ENCODE assay signal across 13 cellular contexts in the genomic region with DNA sequence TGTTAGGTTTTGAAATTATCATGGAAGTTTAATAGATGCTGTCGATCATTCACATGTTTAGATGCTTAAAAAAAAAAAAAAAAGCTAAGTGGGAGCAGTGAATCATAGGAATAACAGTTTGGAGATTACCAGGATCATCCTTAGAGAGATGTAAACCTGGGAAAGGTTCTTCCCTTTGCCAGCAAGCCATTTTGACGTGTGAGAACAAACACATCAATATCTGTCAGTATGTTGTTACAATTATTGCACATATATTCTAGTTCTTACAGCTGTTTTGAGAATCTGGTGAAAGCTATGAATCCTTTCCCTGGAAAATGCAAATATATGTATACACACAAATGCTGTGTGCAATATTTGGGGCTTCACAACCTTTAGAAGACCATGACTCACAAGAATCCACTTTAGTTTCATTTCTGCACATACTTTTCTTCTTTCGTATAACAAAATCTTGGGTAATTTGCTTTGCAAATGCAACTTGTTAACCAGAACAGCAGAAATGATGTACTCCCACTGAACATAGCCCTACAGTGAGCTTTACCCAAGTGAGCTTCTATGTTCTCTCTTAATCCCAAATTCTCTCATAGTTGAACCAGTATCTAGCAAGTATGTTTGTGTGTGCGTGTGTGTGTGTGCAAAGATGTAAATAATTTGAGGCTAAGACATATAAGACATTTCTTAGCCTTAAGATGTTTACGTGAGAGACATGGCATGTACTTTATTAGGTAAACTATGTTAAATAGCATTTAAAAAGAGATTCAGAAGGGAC. TPM values are rescaled to one million over a fixed set of nuclear protein-coding genes. Genes with fewer than 3 reads are reported as not detected.
DNase-seq lines count a peak whose midpoint lies in the region; ATAC-seq and TF ChIP-seq lines count a peak whose summit lies in the region.
"Had no signal": no experiment of that assay in that cellular context is flagged by ENCODE, and none has a peak within 500 bp of the region (broad histone marks: within the 10 kb centered on the region; RNA-seq: fewer than 3 reads in every experiment).

No MANE protein-coding gene starts in this region.

- DNase-seq in NCI-H526 treated with DMSO at 0.1 percent for 48 hours (lab: John Stamatoyannopoulos, UW): peak; percentile 22
- DNase-seq in kidney tubule cell (ENCODE audit: low spot score): peak; percentile 39
- no peak for DNase-seq in amniotic stem cell (lab: John Stamatoyannopoulos, UW)
- no peak for DNase-seq in kidney glomerular epithelial cell (lab: John Stamatoyannopoulos, UW)
- DNase-seq in uterus: no peak
- no peak for DNase-seq in NCI-H2196 treated with DMSO at 0.1 percent for 48 hours (lab: John Stamatoyannopoulos, UW; ENCODE audit: unreplicated experiment)
- DNase-seq: GF-D8; NCI-H1105 treated with DMSO at 0.1 percent for 48 hours; stimulated activated CD4-positive, alpha-beta T cell treated with anti-CD3 and anti-CD28 coated beads, Interleukin-15, amount 100 ng/mL, for 24 hours; thyroid gland had no signal

- H3K4me3 ChIP-seq in uterus: no peak overlapping the region
- H3K4me3 ChIP-seq: thyroid gland had no signal

- no peaks in the 10 kb centered on the region for H3K36me3 ChIP-seq in uterus

- no peaks in the 10 kb centered on the region for H3K27me3 ChIP-seq in uterus
- H3K27me3 ChIP-seq: thyroid gland had no signal

- H3K27ac ChIP-seq in uterus: no peak overlapping the region
- H3K27ac ChIP-seq: thyroid gland had no signal

- H3K9me3 ChIP-seq in uterus: no peaks in the 10 kb centered on the region
- H3K9me3 ChIP-seq: thyroid gland had no signal

- H3K4me1 ChIP-seq in uterus: no peaks in the 10 kb centered on the region

- TF ChIP-seq POLR2A in uterus (IDR thresholded peaks at IDR 0.05): no peak

- ATAC-seq in GM18499 (IDR thresholded peaks at IDR 0.05; ENCODE audit: insufficient read depth, unreplicated experiment): peak; percentile 36
- peak; percentile 55 for ATAC-seq in GM21717 (IDR thresholded peaks at IDR 0.05; ENCODE audit: unreplicated experiment)
- ATAC-seq: Right ventricle myocardium inferior had no signal

- TF ChIP-seq CTCF in uterus (IDR thresholded peaks at IDR 0.05): no peak

- intact Hi-C loops in uterus (cut with DNase I; ENCODE audit: low total_unique reads): no loop called here

RNA-seq across cellular contexts. Expression of a gene that starts 12.1 kb away (rescaled TPM):
- 100 to 1,000 TPM in 1 of 4 donors, 10 to 100 TPM in 3; 10.2 to 119 (median 58.9) TPM for total RNA-seq in uterus

Comparison
In these comparisons a context has a peak if more than half of its experiments do, and no peak if none do; other contexts are left out.
1. DNase-seq: peak in NCI-H526 treated with DMSO at 0.1 percent for 48 hours (single experiment) and kidney tubule cell (single experiment); none in amniotic stem cell (single experiment), kidney glomerular epithelial cell (single experiment), uterus (0 of 2) and NCI-H2196 treated with DMSO at 0.1 percent for 48 hours (single experiment).